19 cellular contexts compared by ENCODE assay signal in the genomic region with DNA sequence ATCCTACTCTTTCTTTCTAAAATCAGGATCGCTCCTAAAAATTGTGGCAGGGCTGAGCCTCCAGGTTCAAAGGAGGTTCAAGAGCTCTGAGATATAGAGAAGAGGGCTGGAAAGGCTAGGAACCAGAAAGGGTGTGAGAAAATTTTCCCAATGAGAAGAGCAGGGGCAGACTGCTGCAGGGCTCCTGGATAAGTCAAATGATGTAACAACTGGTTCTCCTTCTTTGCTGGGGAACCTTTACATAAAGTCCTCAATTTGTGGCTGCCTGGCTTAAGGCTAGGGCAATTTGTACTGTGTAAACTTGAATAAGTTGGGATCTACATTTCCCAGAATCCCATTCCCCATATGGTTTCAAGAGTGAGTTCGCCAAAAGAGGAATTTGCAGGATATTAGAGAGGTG.
"Had no signal": no experiment of that assay in that cellular context is flagged by ENCODE, and none has a peak within 500 bp of the region (broad histone marks: within the 10 kb centered on the region; RNA-seq: fewer than 3 reads in every experiment).

No MANE protein-coding gene starts in this region.

- H3K27ac ChIP-seq: coronary artery, heart left ventricle, neutrophil, ovary, psoas muscle, right atrium auricular region, tibial artery had no signal

- H3K4me3 ChIP-seq: coronary artery, heart left ventricle, ovary, psoas muscle, right atrium auricular region, tibial artery had no signal

- H3K9me3 ChIP-seq: heart left ventricle, neutrophil, ovary, psoas muscle, right atrium auricular region, tibial artery had no signal

- H3K4me1 ChIP-seq: psoas muscle, right atrium auricular region had no signal

- ATAC-seq: heart left ventricle; naive thymus-derived CD8-positive, alpha-beta T cell; psoas muscle; stimulated activated naive CD8-positive, alpha-beta T cell treated with anti-CD3 and anti-CD28 coated beads, Interleukin-15, amount 100 ng/mL, for 72 hours had no signal

- DNase-seq: activated CD4-positive, alpha-beta T cell treated with anti-CD3 and anti-CD28 coated beads for 4 hours; activated CD4-positive, CD25-positive, alpha-beta regulatory T cell; activated CD8-positive, alpha-beta memory T cell treated with anti-CD3 and anti-CD28 coated beads, Interleukin-2, amount 50 U/mL, for 48 hours; activated naive CD8-positive, alpha-beta T cell treated with anti-CD3 and anti-CD28 coated beads, Interleukin-2, amount 10 ng/mL, durations not matched to agents 7 days and 5 days; activated T-cell treated with anti-CD3 and anti-CD28 coated beads, Interleukin-2, amount 50 U/mL, for 48 hours; amygdala; cerebellar nuclear complex; heart left ventricle; mesenchymal stem cell; naive thymus-derived CD8-positive, alpha-beta T cell; ovary; psoas muscle; stimulated activated CD4-positive, alpha-beta T cell treated with anti-CD3 and anti-CD28 coated beads, Interleukin-12 subunit alpha, Interleukin-12 subunit beta, amount 100 ng/mL, for 4 hours; stimulated activated naive CD8-positive, alpha-beta T cell treated with anti-CD3 and anti-CD28 coated beads, Interleukin-15, amount 100 ng/mL, for 72 hours; T1000; tibial artery had no signal

- H3K36me3 ChIP-seq: heart left ventricle, neutrophil, ovary, right atrium auricular region, tibial artery had no signal

- H3K27me3 ChIP-seq: heart left ventricle, ovary, right atrium auricular region, tibial artery had no signal
